Comparison of ENCODE assay signal across 19 cellular contexts in the genomic region with DNA sequence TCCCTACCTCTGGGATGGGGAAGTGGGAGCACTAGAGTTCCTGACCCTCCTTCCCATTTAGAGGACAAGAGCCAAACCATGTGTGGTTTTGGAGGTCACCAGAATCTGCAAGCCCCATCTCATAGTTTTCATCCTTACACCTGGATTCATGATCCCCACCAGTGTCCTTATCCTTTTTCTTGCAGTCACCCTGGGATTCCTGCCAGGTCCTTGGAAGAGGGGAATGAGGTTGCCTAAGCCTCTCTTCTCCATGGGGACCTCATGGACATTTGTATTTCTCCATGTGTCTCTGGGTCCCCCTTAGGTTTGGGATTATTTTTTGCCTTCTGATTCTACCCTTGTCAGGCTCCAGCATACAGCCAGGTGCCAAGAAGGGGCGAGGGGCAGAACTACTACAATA. TPM values are rescaled to one million over a fixed set of nuclear protein-coding genes. Genes with fewer than 3 reads are reported as not detected.
A peak's percentile ranks its signal among the peaks of the same experiment; 100 is the strongest.
DNase-seq lines count a peak whose midpoint lies in the region; ATAC-seq, FAIRE-seq and TF ChIP-seq lines count a peak whose summit lies in the region.
"Had no signal": no experiment of that assay in that cellular context is flagged by ENCODE, and none has a peak within 500 bp of the region (broad histone marks: within the 10 kb centered on the region; RNA-seq: fewer than 3 reads in every experiment).

No MANE protein-coding gene starts in this region.

- in situ Hi-C loops in GM13977 (cut with MboI; ENCODE audit: low pct_unique_long_range_greater_than_20kb, low sequenced_read_pairs, unreplicated experiment) (no loop called here), HAP-1 (cut with MboI; ENCODE audit: low sequenced_read_pairs) (no loop called here)

- H3K27me3 ChIP-seq in astrocyte (ENCODE audit: insufficient read depth, low read length) (peaks cover 81% of the 10 kb centered on the region), neural progenitor cell (peaks cover 100% of the 10 kb centered on the region), HAP-1 (ENCODE audit: low read depth) (no peaks in the 10 kb centered on the region)

- H4K20me1 ChIP-seq in astrocyte (ENCODE audit: insufficient read depth, low read length), result peaks cover 35% of the 10 kb centered on the region
- peaks cover 53% of the 10 kb centered on the region for H4K20me1 ChIP-seq in neural progenitor cell (ENCODE audit: low read depth)

- H3K4me2 ChIP-seq in astrocyte (ENCODE audit: low read length), result peak overlapping the region; percentile 18
- H3K4me2 ChIP-seq in neural progenitor cell, result no peak overlapping the region

- H3F3A ChIP-seq in neural progenitor cell (ENCODE audit: low read depth), result peaks cover 28% of the 10 kb centered on the region

- no peak overlapping the region for H3K27ac ChIP-seq in astrocyte (ENCODE audit: low read depth, low read length)
- no peak overlapping the region for H3K27ac ChIP-seq in neural progenitor cell
- H3K27ac ChIP-seq: C4-2B, RWPE1, SJSA1 had no signal

- TF ChIP-seq CTCF in GM13977 (IDR thresholded peaks at IDR 0.05; ENCODE audit: extremely low read depth, insufficient read depth, missing control alignments) (no peak), astrocyte (IDR thresholded peaks at IDR 0.05; ENCODE audit: insufficient read depth, low read depth, low read length) (no peak), neural progenitor cell (IDR thresholded peaks at IDR 0.05) (no peak)

- H3K4me1 Mint-ChIP-seq in astrocyte (ENCODE audit: low read depth, unreplicated experiment), result peaks cover 12% of the 10 kb centered on the region
- H3K4me1 Mint-ChIP-seq in neural progenitor cell, result peaks cover 48% of the 10 kb centered on the region

- no peaks in the 10 kb centered on the region for H3K36me3 Mint-ChIP-seq in astrocyte (ENCODE audit: low read depth, unreplicated experiment)
- H3K36me3 Mint-ChIP-seq in neural progenitor cell, result no peaks in the 10 kb centered on the region

- H3K4me3 ChIP-seq in astrocyte (ENCODE audit: insufficient read depth, low read depth, low read length), result no peak overlapping the region
- no peak overlapping the region for H3K4me3 ChIP-seq in neural progenitor cell
- no peak overlapping the region for H3K4me3 ChIP-seq in HAP-1
- H3K4me3 ChIP-seq: SJSA1 had no signal

- H3K9me3 ChIP-seq in astrocyte (ENCODE audit: insufficient read depth, low read depth, low read length) (no peaks in the 10 kb centered on the region), neural progenitor cell (ENCODE audit: low read depth) (no peaks in the 10 kb centered on the region), HAP-1 (no peaks in the 10 kb centered on the region)

- no peak for ATAC-seq in HG02623 (IDR thresholded peaks at IDR 0.05; ENCODE audit: unreplicated experiment)
- ATAC-seq: PC-3 had no signal

- H3K27me3 Mint-ChIP-seq in astrocyte (ENCODE audit: low read depth, unreplicated experiment) (peaks cover 80% of the 10 kb centered on the region), neural progenitor cell (ENCODE audit: insufficient read depth, low read depth) (peaks cover 88% of the 10 kb centered on the region)

- no peak for FAIRE-seq in astrocyte (lab: Jason Lieb, UNC)
- FAIRE-seq: D721Med had no signal

- peaks cover 6% of the 10 kb centered on the region for H3K9me3 Mint-ChIP-seq in astrocyte (ENCODE audit: unreplicated experiment)
- peaks cover 5% of the 10 kb centered on the region for H3K9me3 Mint-ChIP-seq in neural progenitor cell

- H3K27ac Mint-ChIP-seq in astrocyte (ENCODE audit: unreplicated experiment), result no peak overlapping the region
- no peak overlapping the region for H3K27ac Mint-ChIP-seq in neural progenitor cell

- H3K79me2 ChIP-seq in astrocyte (ENCODE audit: insufficient read depth, low read length), result no peaks in the 10 kb centered on the region
- no peaks in the 10 kb centered on the region for H3K79me2 ChIP-seq in neural progenitor cell (ENCODE audit: low read depth)

- H3K9ac ChIP-seq in astrocyte (ENCODE audit: low read length) (no peak overlapping the region), neural progenitor cell (no peak overlapping the region)

- H2AFZ ChIP-seq in astrocyte (ENCODE audit: low read depth, low read length), result no peak overlapping the region
- no peak overlapping the region for H2AFZ ChIP-seq in neural progenitor cell (replicated peaks)

- H3K4me3 Mint-ChIP-seq in astrocyte (ENCODE audit: unreplicated experiment) (peak overlapping the region; percentile 27), neural progenitor cell (peak overlapping the region; percentile 27)

- DNase-seq in 8988T (peak; percentile 18), GM13977 (ENCODE audit: low spot score) (peak; percentile 37), astrocyte (ENCODE audit: low read depth) (no peak), neural progenitor cell (ENCODE audit: low spot score) (no peak), HAP-1 (ENCODE audit: low spot score in 2 of 2) (no peak)
- DNase-seq in activated naive CD4-positive, alpha-beta T cell treated with Interleukin-2 at 50 U/mL for 16 hours, result no peak
- DNase-seq: DMS79 treated with DMSO at 0.1 percent for 48 hours, HCEC 1CT, NCI-H1105 treated with DMSO at 0.1 percent for 48 hours, NCI-H1694 treated with DMSO at 0.1 percent for 48 hours, NCI-H2107, NCI-H510A, NCI-H748 treated with DMSO at 0.1 percent for 48 hours, PC-3 had no signal

- no peaks in the 10 kb centered on the region for H3K36me3 ChIP-seq in astrocyte (ENCODE audit: insufficient read depth, low read length)
- no peaks in the 10 kb centered on the region for H3K36me3 ChIP-seq in neural progenitor cell
- no peaks in the 10 kb centered on the region for H3K36me3 ChIP-seq in HAP-1 (replicated peaks)
- H3K36me3 ChIP-seq: SJSA1 had no signal

- peaks cover 44% of the 10 kb centered on the region for H3K4me1 ChIP-seq in astrocyte (ENCODE audit: insufficient read depth, low read length)
- H3K4me1 ChIP-seq in neural progenitor cell, result peaks cover 31% of the 10 kb centered on the region
- peaks cover 8% of the 10 kb centered on the region for H3K4me1 ChIP-seq in HAP-1

RNA-seq across cellular contexts. Expression of a gene that starts 1.5 kb away (rescaled TPM):
- 0.79 and 1.1 TPM in 2 replicates for total RNA-seq in astrocyte
- total RNA-seq in neural progenitor cell (ENCODE audit: low replicate concordance), result 0.07 and 1.2 TPM in 2 replicates

RNA-seq across cellular contexts. Expression of a gene that starts 5.0 kb away (rescaled TPM):
- not detected in 2 replicates for total RNA-seq in astrocyte
- total RNA-seq in neural progenitor cell (ENCODE audit: low replicate concordance), result 0.56 TPM in 1 of 2 replicates, not detected in the other
- total RNA-seq: PC-3, SJSA1 had no signal

RNA-seq across cellular contexts. Expression of a gene that starts 15.8 kb away (rescaled TPM):
- 209 and 229 TPM in 2 replicates for total RNA-seq in astrocyte
- 84.1 and 144 TPM in 2 replicates for total RNA-seq in neural progenitor cell (ENCODE audit: low replicate concordance)

RNA-seq across cellular contexts. Expression of a gene that starts 26.1 kb away (rescaled TPM):
- total RNA-seq in astrocyte (0.50 and 0.55 TPM in 2 replicates), neural progenitor cell (ENCODE audit: low replicate concordance) (0.25 TPM in 1 of 2 replicates, not detected in the other)

RNA-seq across cellular contexts. Expression of a gene that starts 45.5 kb away (rescaled TPM):
- total RNA-seq in astrocyte (47.1 and 49.6 TPM in 2 replicates), neural progenitor cell (ENCODE audit: low replicate concordance) (32.4 and 41.8 TPM in 2 replicates)

Comparison
In these comparisons a context has a peak if more than half of its experiments do, and no peak if none do; other contexts are left out.
1. DNase-seq: peak in 8988T (single experiment) and GM13977 (single experiment); none in astrocyte (single experiment), neural progenitor cell (single experiment), activated naive CD4-positive, alpha-beta T cell treated with Interleukin-2 at 50 U/mL for 16 hours (single experiment) and HAP-1 (0 of 2).